Comparison of ENCODE assay signal across 8 cellular contexts in genomic region chr13:73060251-73061160, GRCh38. TPM values are rescaled to one million over a fixed set of nuclear protein-coding genes. Genes with fewer than 3 reads are reported as not detected.
DNase-seq lines count a peak whose midpoint lies in the region; ATAC-seq and TF ChIP-seq lines count a peak whose summit lies in the region.

No MANE protein-coding gene starts in this region.

- H3K4me1 ChIP-seq in body of pancreas = peaks cover 38% of the 10 kb centered on the region
- peaks cover 0 to 25% (median 22%) of the 10 kb centered on the region in 5 donors for H3K4me1 ChIP-seq in subcutaneous abdominal adipose tissue (ENCODE audit: control insufficient read depth in 5 of 5, insufficient read depth in 5 of 5, low read length in 5 of 5)

- TF ChIP-seq CTCF in body of pancreas (IDR thresholded peaks at IDR 0.05) = no peak

- no peak for ATAC-seq in body of pancreas
- ATAC-seq in HG02759 (IDR thresholded peaks at IDR 0.05; ENCODE audit: unreplicated experiment) = no peak

- 2 to 4% methylated on average over 26 of the region's 26 CpGs for WGBS in body of pancreas, 2 donors

- DNase-seq in DMS53 (lab: John Stamatoyannopoulos, UW) (peak; percentile 19), DMS53 treated with DMSO at 0.1 percent for 48 hours (lab: John Stamatoyannopoulos, UW; ENCODE audit: unreplicated experiment) (no peak), NCI-H187 (lab: John Stamatoyannopoulos, UW) (peak; percentile 39 to 84), body of pancreas (peak in 3 of 4 donors; percentile 30 to 44 (median 42)), kidney tubule cell (ENCODE audit: low spot score) (peak; percentile 69), NCI-H524 treated with DMSO at 0.1 percent for 48 hours (lab: John Stamatoyannopoulos, UW) (no peak)

- H3K36me3 ChIP-seq in body of pancreas (replicated peaks in 1 of 2; ENCODE audit: insufficient read depth in 1 of 2, low read depth in 2 of 2) = no peaks in the 10 kb centered on the region
- no peaks in the 10 kb centered on the region for H3K36me3 ChIP-seq in subcutaneous abdominal adipose tissue (ENCODE audit: control insufficient read depth in 5 of 5, insufficient read depth in 5 of 5, low read length in 5 of 5)

- H3K9ac ChIP-seq in subcutaneous abdominal adipose tissue (ENCODE audit: low read length in 5 of 5) = peak overlapping the region in 3 of 5 donors; percentile 25 to 52 (median 51)

- TF ChIP-seq POLR2A in body of pancreas (IDR thresholded peaks at IDR 0.05) = no peak

- H3K4me3 ChIP-seq in body of pancreas (peak overlapping the region; percentile 53 to 61), subcutaneous abdominal adipose tissue (ENCODE audit: low read depth in 1 of 5, low read length in 5 of 5) (peak overlapping the region; percentile 74 to 90 (median 85))

- H3K27me3 ChIP-seq in body of pancreas = no peaks in the 10 kb centered on the region
- H3K27me3 ChIP-seq in subcutaneous abdominal adipose tissue (ENCODE audit: control insufficient read depth in 5 of 5, insufficient read depth in 4 of 5, low read length in 5 of 5) = peaks cover 0 to 6% (median 0%) of the 10 kb centered on the region in 5 donors

- no peaks in the 10 kb centered on the region for H3K9me3 ChIP-seq in body of pancreas
- no peaks in the 10 kb centered on the region for H3K9me3 ChIP-seq in subcutaneous abdominal adipose tissue (ENCODE audit: control insufficient read depth in 5 of 5, low read length in 5 of 5)

- H3K27ac ChIP-seq in body of pancreas = peak overlapping the region; percentile 46 to 89 (median 88)
- peak overlapping the region; percentile 54 for H3K27ac ChIP-seq in subcutaneous abdominal adipose tissue (ENCODE audit: low read depth, low read length)

- intact Hi-C loops in body of pancreas (cut with DNase I) = no loop called here

RNA-seq across cellular contexts. Expression of gene KLF5, which starts 1.7 kb away (rescaled TPM):
- 10 to 100 TPM in 1 of 2 donors, 1 to 10 TPM in 1; 6.6 to 17.9 TPM for total RNA-seq in body of pancreas

Comparison
In these comparisons a context has a peak if more than half of its experiments do, and no peak if none do; other contexts are left out.
1. DNase-seq: peak in DMS53 (single experiment), NCI-H187 (2 of 2), body of pancreas (3 of 4) and kidney tubule cell (single experiment); none in DMS53 treated with DMSO at 0.1 percent for 48 hours (single experiment) and NCI-H524 treated with DMSO at 0.1 percent for 48 hours (single experiment).